ENCODE assay signal across 25 cellular contexts in the genomic region with DNA sequence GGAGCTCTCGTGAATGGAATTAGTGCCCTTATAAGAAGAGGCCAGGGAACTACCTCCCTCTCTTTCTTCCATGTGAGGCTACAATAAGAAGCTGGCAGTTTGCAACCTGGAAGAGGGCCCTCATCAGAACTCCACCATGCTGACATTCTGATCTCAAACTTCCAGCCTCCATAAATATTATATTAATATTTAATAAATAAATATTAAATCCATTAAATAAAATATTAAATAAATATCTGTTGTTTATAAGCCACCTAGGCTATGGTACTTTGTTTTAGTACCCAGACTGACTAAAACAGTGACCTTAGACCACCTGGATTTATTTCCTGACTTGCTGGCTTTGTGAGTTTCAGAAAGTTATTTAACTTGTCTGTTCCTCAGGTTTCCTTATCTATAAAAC.
"Had no signal": no experiment of that assay in that cellular context is flagged by ENCODE, and none has a peak within 500 bp of the region (broad histone marks: within the 10 kb centered on the region; RNA-seq: fewer than 3 reads in every experiment).

No MANE protein-coding gene starts in this region.

- H3K9me3 ChIP-seq: colonic mucosa, esophagus muscularis mucosa, esophagus squamous epithelium, gastrocnemius medialis, gastroesophageal sphincter, heart left ventricle, heart right ventricle had no signal

- H3K27me3 ChIP-seq: colonic mucosa, dorsolateral prefrontal cortex, esophagus muscularis mucosa, esophagus squamous epithelium, foreskin keratinocyte, gastrocnemius medialis, gastroesophageal sphincter, heart left ventricle, heart right ventricle had no signal

- H3K4me1 ChIP-seq: colonic mucosa, foreskin keratinocyte had no signal

- H3K27ac ChIP-seq: colonic mucosa, coronary artery, epithelial cell of prostate, esophagus muscularis mucosa, esophagus squamous epithelium, foreskin keratinocyte, gastrocnemius medialis, gastroesophageal sphincter, heart left ventricle, heart right ventricle had no signal

- H3K27ac Mint-ChIP-seq: dendritic cell treated with granulocyte-macrophage colony-stimulating factor and Interleukin-4, amounts not matched to agents 40 ng/mL and 50 ng/mL, for 4 days; effector memory CD8-positive, alpha-beta T cell; endodermal cell had no signal

- H3K4me3 ChIP-seq: colonic mucosa, coronary artery, dorsolateral prefrontal cortex, esophagus muscularis mucosa, esophagus squamous epithelium, gastrocnemius medialis, gastroesophageal sphincter, heart left ventricle, heart right ventricle had no signal

- ATAC-seq: effector memory CD8-positive, alpha-beta T cell; esophagus mucosa; foreskin keratinocyte; gastrocnemius medialis; gastroesophageal sphincter; heart left ventricle; heart right ventricle had no signal

- H3K36me3 ChIP-seq: colonic mucosa, esophagus muscularis mucosa, esophagus squamous epithelium, gastrocnemius medialis, gastroesophageal sphincter, heart left ventricle, heart right ventricle had no signal

- H3K9me3 Mint-ChIP-seq: dendritic cell treated with granulocyte-macrophage colony-stimulating factor and Interleukin-4, amounts not matched to agents 40 ng/mL and 50 ng/mL, for 4 days; effector memory CD8-positive, alpha-beta T cell; endodermal cell had no signal

- H3K4me3 Mint-ChIP-seq: dendritic cell treated with granulocyte-macrophage colony-stimulating factor and Interleukin-4, amounts not matched to agents 40 ng/mL and 50 ng/mL, for 4 days; effector memory CD8-positive, alpha-beta T cell; endodermal cell had no signal

- DNase-seq: colonic mucosa; cortex of kidney; dermis blood vessel endothelial cell; dorsolateral prefrontal cortex; effector CD4-positive, alpha-beta T cell; effector CD8-positive, alpha-beta T cell; effector memory CD4-positive, alpha-beta T cell; effector memory CD8-positive, alpha-beta T cell; endodermal cell; erythroblast; esophagus squamous epithelium; foreskin fibroblast; foreskin keratinocyte; foreskin melanocyte; gastrocnemius medialis; glutamatergic neuron; head of caudate nucleus; heart left ventricle; heart right ventricle had no signal
